Comparison of ENCODE assay signal across 8 cellular contexts in genomic region chr6:151044465-151045441, GRCh38.
DNase-seq lines count a peak whose midpoint lies in the region; ATAC-seq, FAIRE-seq and TF ChIP-seq lines count a peak whose summit lies in the region.

No MANE protein-coding gene starts in this region.

- H2AFZ ChIP-seq in GM23338 = no peak overlapping the region

- H3K79me2 ChIP-seq in GM23338 (replicated peaks; ENCODE audit: insufficient read depth) = no peaks in the 10 kb centered on the region

- H3F3A ChIP-seq in GM23338 (replicated peaks; ENCODE audit: low read depth) = no peaks in the 10 kb centered on the region

- peak; percentile 82 for FAIRE-seq in RCC 7860 (lab: Jason Lieb, UNC)

- H3K27me3 ChIP-seq in GM23338 (ENCODE audit: insufficient read depth) (no peaks in the 10 kb centered on the region), foreskin keratinocyte (no peaks in the 10 kb centered on the region), MG63 (no peaks in the 10 kb centered on the region)

- H3K9me2 ChIP-seq in GM23338 (ENCODE audit: insufficient read depth) = no peaks in the 10 kb centered on the region

- no peak overlapping the region for H3K4me3 ChIP-seq in GM23338
- no peak overlapping the region for H3K4me3 ChIP-seq in MG63

- H3K36me3 ChIP-seq in GM23338 (ENCODE audit: insufficient read depth) = no peaks in the 10 kb centered on the region
- H3K36me3 ChIP-seq in MG63 = peaks cover 25% of the 10 kb centered on the region

- peak overlapping the region; percentile 48 for H3K4me3 Mint-ChIP-seq in GM23338

- peaks cover 6% of the 10 kb centered on the region; the same call in 2 of the 3 replicates for H3K9me3 Mint-ChIP-seq in GM23338

- peaks cover 54% of the 10 kb centered on the region for H3K36me3 Mint-ChIP-seq in GM23338 (ENCODE audit: low read depth)

- ATAC-seq in GM23338 = no peak; the same call in 2 of the 3 replicates
- ATAC-seq in foreskin keratinocyte = no peak
- ATAC-seq in GM18511 (IDR thresholded peaks at IDR 0.05; ENCODE audit: unreplicated experiment) = no peak

- H3K9me3 ChIP-seq in MG63 = no peaks in the 10 kb centered on the region

- H3K27me3 Mint-ChIP-seq in GM23338 (ENCODE audit: insufficient read depth, low read depth, poor library complexity) = peaks cover 7% of the 10 kb centered on the region

- 0 out of 2 replicates have a peak overlapping the region, but pooled peaks have one; percentile 14 for H3K27ac ChIP-seq in GM23338 (ENCODE audit: low read depth)
- H3K27ac ChIP-seq in foreskin keratinocyte = peak overlapping the region; percentile 73

- H4K20me1 ChIP-seq in GM23338 (replicated peaks; ENCODE audit: insufficient read depth) = no peaks in the 10 kb centered on the region

- peak; percentile 26 for DNase-seq in GM23338 (ENCODE audit: low spot score)
- DNase-seq in RCC 7860 (ENCODE audit: low spot score) = peak; percentile 95
- no peak for DNase-seq in foreskin keratinocyte
- peak; percentile 92 for DNase-seq in pulmonary artery endothelial cell (ENCODE audit: low read depth, low spot score)
- no peak for DNase-seq in MG63
- DNase-seq in SW 1271 (lab: John Stamatoyannopoulos, UW) = no peak
- no peak for DNase-seq in midbrain (lab: John Stamatoyannopoulos, UW)

- peaks cover 28% of the 10 kb centered on the region for H3K4me1 Mint-ChIP-seq in GM23338

- peak overlapping the region; percentile 83 for H3K27ac Mint-ChIP-seq in GM23338

- TF ChIP-seq CTCF in GM23338 (conservative IDR thresholded peaks at IDR 0.05; ENCODE audit: low read depth in 2 of 2) (no peak), foreskin keratinocyte (conservative IDR thresholded peaks at IDR 0.05) (no peak)

- H3K4me1 ChIP-seq in GM23338 (ENCODE audit: insufficient read depth) (peaks cover 5% of the 10 kb centered on the region; the same call in 1 of the 2 replicates), foreskin keratinocyte (peaks cover 25% of the 10 kb centered on the region)

- H3K4me2 ChIP-seq in GM23338 = peak overlapping the region; percentile 12

TF ChIP-seq in GM23338, 12 proteins besides CTCF, POLR2A, EP300 and RAD21:
- TF ChIP-seq REST (IDR thresholded peaks at IDR 0.05; ENCODE audit: unreplicated experiment) (no peak), JUNB (IDR thresholded peaks at IDR 0.05; ENCODE audit: unreplicated experiment) (no peak), CREB1 (CRISPR knock-in tag; IDR thresholded peaks at IDR 0.05; ENCODE audit: low read depth) (no peak), ZNF331 (CRISPR knock-in tag; IDR thresholded peaks at IDR 0.05; ENCODE audit: low read depth) (no peak), POLR2AphosphoS5 (IDR thresholded peaks at IDR 0.05; ENCODE audit: low read depth) (no peak), ETS1 (IDR thresholded peaks at IDR 0.05) (no peak)

Comparison
In these comparisons a context has a peak if more than half of its experiments do, and no peak if none do; other contexts are left out.
1. DNase-seq: peak in GM23338 (single experiment), RCC 7860 (single experiment) and pulmonary artery endothelial cell (single experiment); none in foreskin keratinocyte (0 of 2), MG63 (single experiment), SW 1271 (0 of 2) and midbrain (single experiment).